ENCODE assay signal across 24 cellular contexts in the genomic region with DNA sequence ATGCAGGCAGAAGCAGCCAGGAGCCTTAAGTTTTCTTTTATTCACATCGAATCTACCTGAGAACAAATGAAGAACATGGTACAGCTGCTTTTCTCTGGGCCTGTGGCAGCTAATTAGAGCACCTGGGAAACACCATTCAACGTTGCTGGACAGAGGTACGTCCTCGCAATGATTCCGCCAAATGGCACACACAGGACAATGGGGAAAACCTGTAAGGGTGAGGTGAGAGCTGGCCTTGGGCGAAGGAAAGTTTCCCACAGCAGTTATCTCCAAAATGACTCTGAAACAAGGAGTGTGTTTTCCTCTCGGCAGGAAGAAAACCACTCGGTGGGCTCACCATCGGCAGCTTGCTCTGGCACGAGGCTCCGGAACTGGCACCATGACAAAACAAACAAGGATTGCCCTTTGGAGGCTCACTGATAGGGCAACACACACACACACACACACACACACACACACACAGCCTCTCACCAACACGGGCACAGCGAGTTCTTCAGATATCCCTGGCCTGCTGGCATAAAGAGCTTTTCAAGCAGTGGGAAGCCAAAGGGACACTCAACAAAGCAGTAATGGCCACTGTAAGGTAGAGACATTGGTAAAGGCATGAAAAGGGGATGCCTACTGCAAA.
A peak's percentile ranks its signal among the peaks of the same experiment; 100 is the strongest.
DNase-seq lines count a peak whose midpoint lies in the region; ATAC-seq, FAIRE-seq and TF ChIP-seq lines count a peak whose summit lies in the region.
"Had no signal": no experiment of that assay in that cellular context is flagged by ENCODE, and none has a peak within 500 bp of the region (broad histone marks: within the 10 kb centered on the region; RNA-seq: fewer than 3 reads in every experiment).

No MANE protein-coding gene starts in this region.

- H3K36me3 ChIP-seq in adrenal gland (replicated peaks in 1 of 2) (no peaks in the 10 kb centered on the region), gastroesophageal sphincter (no peaks in the 10 kb centered on the region)
- H3K36me3 ChIP-seq: upper lobe of left lung had no signal

- no peak for TF ChIP-seq CTCF in adrenal gland (IDR thresholded peaks at IDR 0.05)
- no peak for TF ChIP-seq CTCF in gastroesophageal sphincter (IDR thresholded peaks at IDR 0.05)

- intact Hi-C loops in adrenal gland (cut with DNase I) = no loop called here

- no peaks in the 10 kb centered on the region for H3K9me3 ChIP-seq in adrenal gland (replicated peaks in 1 of 3)
- no peaks in the 10 kb centered on the region for H3K9me3 ChIP-seq in gastroesophageal sphincter
- H3K9me3 ChIP-seq: upper lobe of left lung had no signal

- 51 to 69% (median 52%) methylated on average over 11 to 13 of the region's 13 CpGs for WGBS in adrenal gland, 4 donors
- 62 to 85% methylated on average over 2 to 13 of the region's 13 CpGs for WGBS in gastroesophageal sphincter (ENCODE audit: low coverage in 1 of 2), 2 donors

- DNase-seq in DMS79 treated with DMSO at 0.1 percent for 48 hours (lab: John Stamatoyannopoulos, UW) (peak; percentile 68), NCI-H1105 treated with DMSO at 0.1 percent for 48 hours (lab: John Stamatoyannopoulos, UW) (peak; percentile 74), adrenal gland (peak in 5 of 7 donors; percentile 33 to 66 (median 52)), mucosa of gallbladder (ENCODE audit: low spot score) (peak; percentile 59), frontal cortex (ENCODE audit: low spot score in 2 of 2) (no peak)
- DNase-seq: activated CD4-positive, alpha-beta T cell treated with anti-CD3 and anti-CD28 coated beads, Interleukin-2, amount 50 U/mL, for 1 hour; activated CD8-positive, alpha-beta memory T cell treated with anti-CD3 and anti-CD28 coated beads, Interleukin-2, amount 50 U/mL, for 48 hours; activated effector memory CD4-positive, alpha-beta T cell treated with anti-CD3 and anti-CD28 coated beads, Interleukin-2, amount 50 U/mL, for 16 hours; CD4-positive, alpha-beta memory T cell; dorsolateral prefrontal cortex; erythroblast; kidney glomerular epithelial cell; MM.1S; NCI-H1930; NCI-H526; OCI-M1; stimulated activated CD4-positive, alpha-beta T cell treated with anti-CD3 and anti-CD28 coated beads, Interleukin-4, amount 100 ng/mL, for 4 hours; T-cell; upper lobe of left lung had no signal

- no peaks in the 10 kb centered on the region for H3K27me3 ChIP-seq in adrenal gland
- no peaks in the 10 kb centered on the region for H3K27me3 ChIP-seq in gastroesophageal sphincter
- H3K27me3 ChIP-seq: dorsolateral prefrontal cortex, upper lobe of left lung had no signal

- TF ChIP-seq EP300 in gastroesophageal sphincter (IDR thresholded peaks at IDR 0.05) = no peak

- no peak overlapping the region for H3K4me3 ChIP-seq in adrenal gland
- H3K4me3 ChIP-seq in gastroesophageal sphincter = no peak overlapping the region
- H3K4me3 ChIP-seq: dorsolateral prefrontal cortex, K562, smooth muscle cell, upper lobe of left lung had no signal

- peak overlapping the region in 2 of 5 donors; percentile 21 to 32 for H3K27ac ChIP-seq in adrenal gland
- no peak overlapping the region for H3K27ac ChIP-seq in gastroesophageal sphincter
- H3K27ac ChIP-seq: dorsolateral prefrontal cortex, upper lobe of left lung had no signal

- H3K4me1 ChIP-seq in adrenal gland (replicated peaks in 1 of 2) (peaks cover 0 to 45% of the 10 kb centered on the region in 2 donors), gastroesophageal sphincter (peaks cover 0 to 21% (median 0%) of the 10 kb centered on the region in 3 donors)

- ATAC-seq in HG02973 (IDR thresholded peaks at IDR 0.05; ENCODE audit: unreplicated experiment) = no peak
- no peak for ATAC-seq in gastroesophageal sphincter
- ATAC-seq: K562, T-cell had no signal

- FAIRE-seq in frontal cortex (lab: Jason Lieb, UNC) = no peak
- FAIRE-seq: bronchial epithelial cell, K562 had no signal

- TF ChIP-seq POLR2A in adrenal gland (IDR thresholded peaks at IDR 0.05) = no peak
- TF ChIP-seq POLR2A in gastroesophageal sphincter (IDR thresholded peaks at IDR 0.05) = no peak

Comparison
In these comparisons a context has a peak if more than half of its experiments do, and no peak if none do; other contexts are left out.
1. DNase-seq: peak in DMS79 treated with DMSO at 0.1 percent for 48 hours (single experiment), NCI-H1105 treated with DMSO at 0.1 percent for 48 hours (single experiment), adrenal gland (5 of 7) and mucosa of gallbladder (single experiment); none in frontal cortex (0 of 2).